Comparison of ENCODE assay signal across 10 cellular contexts in genomic region chr5:374631-375335, GRCh38. TPM values are rescaled to one million over a fixed set of nuclear protein-coding genes. Genes with fewer than 3 reads are reported as not detected.
DNase-seq lines count a peak whose midpoint lies in the region; ATAC-seq, FAIRE-seq and TF ChIP-seq lines count a peak whose summit lies in the region.
"Had no signal": no experiment of that assay in that cellular context is flagged by ENCODE, and none has a peak within 500 bp of the region (broad histone marks: within the 10 kb centered on the region; RNA-seq: fewer than 3 reads in every experiment).

No MANE protein-coding gene starts in this region.

- peak; percentile 54 for FAIRE-seq in GM12891 (lab: Jason Lieb, UNC)

- H3K4me3 ChIP-seq in A673 (ENCODE audit: low read depth, low read length, poor library complexity, severe bottlenecking) (peak overlapping the region; percentile 43), mucosa of descending colon (no peak overlapping the region)

- CTCF ChIA-PET in A673 (lab: Charles Lee) = no interaction called here

- DNase-seq in A673 (ENCODE audit: low spot score) = no peak
- DNase-seq in GM12891 (ENCODE audit: insufficient read length, low spot score) = no peak
- peak in 1 of 2 donors; percentile 56 for DNase-seq in activated naive CD4-positive, alpha-beta T cell treated with anti-CD3 and anti-CD28 coated beads, Interleukin-2, amount 50 U/mL, for 72 hours (ENCODE audit: low spot score in 2 of 2)
- peak in 2 of 3 donors; percentile 2 to 22 for DNase-seq in mucosa of descending colon
- no peak for DNase-seq in T-helper 9 cell
- DNase-seq in epidermal melanocyte (ENCODE audit: insufficient read length, low spot score) = no peak
- DNase-seq: DND-41, MM.1S had no signal

- peak overlapping the region; percentile 72 for H3K27ac ChIP-seq in A673 (ENCODE audit: low read depth, low read length, poor library complexity, severe bottlenecking)

- H3K36me3 ChIP-seq in A673 (ENCODE audit: insufficient read depth, low read length, poor library complexity, severe bottlenecking) = no peaks in the 10 kb centered on the region
- H3K36me3 ChIP-seq in mucosa of descending colon (ENCODE audit: low read depth) = no peaks in the 10 kb centered on the region

- 0 out of 2 replicates have a peak, but pooled peaks have one; percentile 40 for TF ChIP-seq POLR2A in GM12891 (IDR thresholded peaks at IDR 0.05; ENCODE audit: low read depth, low read length)

- ATAC-seq in activated naive CD4-positive, alpha-beta T cell treated with anti-CD3 and anti-CD28 coated beads, Interleukin-2, amount 50 U/mL, for 72 hours = no peak
- ATAC-seq in mucosa of descending colon (no peak), HG02938 (IDR thresholded peaks at IDR 0.05; ENCODE audit: unreplicated experiment) (no peak), GM19351 (IDR thresholded peaks at IDR 0.05; ENCODE audit: unreplicated experiment) (no peak)

- H3K4me1 ChIP-seq in A673 (ENCODE audit: insufficient read depth, low read length, poor library complexity, severe bottlenecking) (peaks cover 37% of the 10 kb centered on the region), mucosa of descending colon (ENCODE audit: low read depth) (peaks cover 5% of the 10 kb centered on the region)

- TF ChIP-seq CTCF in A673 (conservative IDR thresholded peaks at IDR 0.05; ENCODE audit: low read depth, low read length) (no peak), mucosa of descending colon (IDR thresholded peaks at IDR 0.05) (no peak)

- intact Hi-C loops in A673 (cut with micrococcal nuclease; ENCODE audit: unreplicated experiment) = no loop called here
- intact Hi-C loops in mucosa of descending colon (cut with DNase I, micrococcal nuclease) = loop anchor here in 1 of 2 donors (10.0 kb wide), 1 partner anchor 1150 kb away; the partner anchor contains the start of gene LPCAT1

- peak overlapping the region; percentile 95 to 97 for H3K27ac Mint-ChIP-seq in activated naive CD4-positive, alpha-beta T cell treated with anti-CD3 and anti-CD28 coated beads, Interleukin-2, amount 50 U/mL, for 72 hours

- H3K36me3 Mint-ChIP-seq in activated naive CD4-positive, alpha-beta T cell treated with anti-CD3 and anti-CD28 coated beads, Interleukin-2, amount 50 U/mL, for 72 hours = peaks cover 14 to 26% of the 10 kb centered on the region in 2 donors

- no peaks in the 10 kb centered on the region for H3K27me3 ChIP-seq in A673 (replicated peaks; ENCODE audit: insufficient read depth, low read depth, low read length, poor library complexity)

- H3K9me3 ChIP-seq in A673 (ENCODE audit: low read depth, low read length, poor library complexity, severe bottlenecking) (no peaks in the 10 kb centered on the region), mucosa of descending colon (no peaks in the 10 kb centered on the region)

- no peaks in the 10 kb centered on the region for H3K9me3 Mint-ChIP-seq in activated naive CD4-positive, alpha-beta T cell treated with anti-CD3 and anti-CD28 coated beads, Interleukin-2, amount 50 U/mL, for 72 hours

- BruUV-seq in A673 (replicated peaks; lab: Mats Ljungman, UMichigan) = no TSS peak

- POLR2A ChIA-PET in A673 (lab: Charles Lee; ENCODE audit: low non-redundant PET) = no interaction called here

TF ChIP-seq in GM12891, 5 proteins besides CTCF, POLR2A, EP300 and RAD21:
- no peak for TF ChIP-seq SPI1 (IDR thresholded peaks at IDR 0.05; ENCODE audit: low read depth, low read length)
- TF ChIP-seq POLR2AphosphoS5 (IDR thresholded peaks at IDR 0.05; ENCODE audit: low read depth, low read length) = peak; percentile 75; the same call in 1 of the 2 replicates

RNA-seq across cellular contexts. Expression of gene AHRR, which starts 53.3 kb away (rescaled TPM):
- total RNA-seq in A673 (2021) (2.0 and 2.2 TPM in 2 replicates), mucosa of descending colon (1 to 10 TPM; 2.0 to 3.2 (median 2.3) TPM)
- polyA plus RNA-seq in GM12891 (2012; ENCODE audit: low read depth, missing spikeins) = 33.3 TPM
- 10 to 100 TPM; 38.3 to 43.8 TPM for total RNA-seq in activated naive CD4-positive, alpha-beta T cell treated with anti-CD3 and anti-CD28 coated beads, Interleukin-2, amount 50 U/mL, for 72 hours

Comparison
In these comparisons a context has a peak if more than half of its experiments do, and no peak if none do; other contexts are left out.
1. DNase-seq: peak in mucosa of descending colon (2 of 3); none in A673 (single experiment), GM12891 (single experiment), T-helper 9 cell (single experiment) and epidermal melanocyte (single experiment).
2. RNA of gene AHRR, which starts 53.3 kb away (total RNA-seq): 38.3 to 43.8 TPM in activated naive CD4-positive, alpha-beta T cell treated with anti-CD3 and anti-CD28 coated beads, Interleukin-2, amount 50 U/mL, for 72 hours; 2.0 to 3.2 TPM in mucosa of descending colon and 2.0 to 2.2 TPM in A673; every median in the first group is over 4 times any median in the second.